1 cellular context compared by ENCODE assay signal in genomic region chr17:51119415-51120356, GRCh38.
TF ChIP-seq lines count a peak whose summit lies in the region.

No MANE protein-coding gene starts in this region.

TF ChIP-seq in K562, 482 proteins besides CTCF, POLR2A, EP300 and RAD21 (continued from another document and continues in another):
- TF ChIP-seq REST (CRISPR knock-in tag; IDR thresholded peaks at IDR 0.05; ENCODE audit: low read depth) = 0 out of 2 replicates have a peak, but pooled peaks have one; percentile 64
- peak; percentile 47; the same call in 1 of the 2 replicates for TF ChIP-seq MXI1 (IDR thresholded peaks at IDR 0.05; ENCODE audit: low read depth, low read length)
- TF ChIP-seq YY1 (IDR thresholded peaks at IDR 0.05; ENCODE audit: borderline replicate concordance in 1 of 3, control insufficient read depth in 1 of 3, extremely low read depth in 1 of 3, insufficient read depth in 3 of 3, insufficient read length in 1 of 3, insufficient replicate concordance in 2 of 3, low read depth in 1 of 3, low read length in 2 of 3) = no peak
- peak; percentile 81 for TF ChIP-seq SAP30 (IDR thresholded peaks at IDR 0.05; ENCODE audit: borderline replicate concordance, insufficient read depth, low read depth, low read length, poor library complexity, severe bottlenecking)
- peak; percentile 68; the same call in 1 of the 2 replicates for TF ChIP-seq EHMT2 (IDR thresholded peaks at IDR 0.05)
- peak; percentile 35 for TF ChIP-seq ZFP36 (IDR thresholded peaks at IDR 0.05; ENCODE audit: low read depth, low read length, partially characterized antibody)
- TF ChIP-seq NBN (IDR thresholded peaks at IDR 0.05; ENCODE audit: low read depth) = 0 out of 2 replicates have a peak, but pooled peaks have one; percentile 47
- TF ChIP-seq ZBTB40 (IDR thresholded peaks at IDR 0.05) = no peak; the same call in 1 of the 2 replicates
- TF ChIP-seq ZBTB40 (CRISPR knock-in tag; IDR thresholded peaks at IDR 0.05) = no peak
- 0 out of 2 replicates have a peak, but pooled peaks have one; percentile 45 for TF ChIP-seq ETS1 (conservative IDR thresholded peaks at IDR 0.05; ENCODE audit: control insufficient read depth, low read depth, low read length)
- TF ChIP-seq FOXK2 (conservative IDR thresholded peaks at IDR 0.05 in 1 of 2, IDR thresholded peaks at IDR 0.05 in 1 of 2; ENCODE audit: low read depth in 2 of 2) = no peak
- peak; percentile 80 for TF ChIP-seq NKRF (IDR thresholded peaks at IDR 0.05; ENCODE audit: borderline replicate concordance)
- no peak for TF ChIP-seq CBX2 (IDR thresholded peaks at IDR 0.05; ENCODE audit: insufficient read depth, low read length, poor library complexity, severe bottlenecking)
- TF ChIP-seq ETV1 (tag; conservative IDR thresholded peaks at IDR 0.05; ENCODE audit: low read depth) = peak; percentile 66; the same call in 1 of the 2 replicates
- TF ChIP-seq TARDBP (IDR thresholded peaks at IDR 0.05) = no peak
- TF ChIP-seq ZNF395 (CRISPR knock-in tag; IDR thresholded peaks at IDR 0.05) = 0 out of 2 replicates have a peak, but pooled peaks have one; percentile 38
- TF ChIP-seq GABPA (tag; conservative IDR thresholded peaks at IDR 0.05; ENCODE audit: low read depth) = peak; percentile 62
- TF ChIP-seq ELF2 (CRISPR knock-in tag; IDR thresholded peaks at IDR 0.05) = 0 out of 2 replicates have a peak, but pooled peaks have one; percentile 50
- peak in 1 of 2 experiments; percentile 10; a peak in 1 of 4 replicates for TF ChIP-seq TBL1XR1 (IDR thresholded peaks at IDR 0.05; ENCODE audit: low read length in 2 of 2)
- TF ChIP-seq JUN (IDR thresholded peaks at IDR 0.05; ENCODE audit: borderline replicate concordance, low read depth, low read length) = 0 out of 2 replicates have a peak, but pooled peaks have one; percentile 14
- TF ChIP-seq JUN (CRISPR knock-in tag; IDR thresholded peaks at IDR 0.05; ENCODE audit: borderline replicate concordance) = no peak
- TF ChIP-seq CBX8 (IDR thresholded peaks at IDR 0.05; ENCODE audit: borderline replicate concordance, extremely low read depth, low read depth, low read length, poor library complexity, severe bottlenecking) = no peak
- TF ChIP-seq E2F8 (IDR thresholded peaks at IDR 0.05; ENCODE audit: low read depth, partially characterized antibody) = peak; percentile 40
- TF ChIP-seq ATF1 (CRISPR knock-in tag; IDR thresholded peaks at IDR 0.05) = no peak
- no peak for TF ChIP-seq ATF1 (tag; IDR thresholded peaks at IDR 0.05)
- peak; percentile 61 for TF ChIP-seq GABPB1 (CRISPR knock-in tag; IDR thresholded peaks at IDR 0.05)
- no peak for TF ChIP-seq EZH2 (IDR thresholded peaks at IDR 0.05; ENCODE audit: borderline replicate concordance, low read depth, low read length)
- no peak for TF ChIP-seq MTA3 (IDR thresholded peaks at IDR 0.05; ENCODE audit: borderline replicate concordance)
- TF ChIP-seq KDM1A (IDR thresholded peaks at IDR 0.05) = no peak
